Comparison of ENCODE assay signal across 8 cellular contexts in genomic region chr19:3969435-3970312, GRCh38. TPM values are rescaled to one million over a fixed set of nuclear protein-coding genes. Genes with fewer than 3 reads are reported as not detected.
DNase-seq lines count a peak whose midpoint lies in the region; ATAC-seq and TF ChIP-seq lines count a peak whose summit lies in the region.

No MANE protein-coding gene starts in this region.

- H3K4me1 Mint-ChIP-seq in type B pancreatic cell (ENCODE audit: unreplicated experiment), result peaks cover 27% of the 10 kb centered on the region

- H3F3A ChIP-seq in MM.1S (ENCODE audit: insufficient read depth, low read length), result peaks cover 16% of the 10 kb centered on the region

- no peaks in the 10 kb centered on the region for H3K36me3 ChIP-seq in MM.1S (replicated peaks; ENCODE audit: insufficient read depth, low read length)

- 0 out of 2 replicates have a peak, but pooled peaks cover 4% of the 10 kb centered on the region for H3K4me1 ChIP-seq in MM.1S (ENCODE audit: low read length)

- H3K4me3 Mint-ChIP-seq in type B pancreatic cell, result peak overlapping the region; percentile 90

- no peaks in the 10 kb centered on the region for H3K27me3 Mint-ChIP-seq in type B pancreatic cell

- H3K9ac ChIP-seq in MM.1S (ENCODE audit: low read length), result peak overlapping the region; percentile 90; the same call in 1 of the 2 replicates

- H2AFZ ChIP-seq in MM.1S (ENCODE audit: low read length), result no peak overlapping the region

- in situ Hi-C loops in Caki2 (cut with HindIII; ENCODE audit: low pct_unique_long_range_greater_than_20kb, low sequenced_read_pairs), result no loop called here

- no peaks in the 10 kb centered on the region for H3K9me3 Mint-ChIP-seq in type B pancreatic cell

- H3K4me3 ChIP-seq in MM.1S (ENCODE audit: low read length), result peak overlapping the region; percentile 100
- H3K4me3 ChIP-seq in cardiac fibroblast (replicated peaks in 1 of 2; ENCODE audit: low read depth in 2 of 2, low read length in 2 of 2), result peak overlapping the region; percentile 87 to 99
- peak overlapping the region; percentile 97 for H3K4me3 ChIP-seq in lower leg skin (ENCODE audit: low read depth, poor library complexity, severe bottlenecking)

- intact Hi-C loops in lower leg skin (cut with DNase I; ENCODE audit: low total_unique reads), result no loop called here

- H3K27me3 ChIP-seq in MM.1S (replicated peaks; ENCODE audit: insufficient read depth, low read length), result no peaks in the 10 kb centered on the region

- 10 to 15% methylated on average over 23 of the region's 23 CpGs for WGBS in lower leg skin, 2 donors

- peak overlapping the region; percentile 94 for H3K27ac Mint-ChIP-seq in type B pancreatic cell

- H3K4me2 ChIP-seq in MM.1S (ENCODE audit: low read depth, low read length), result peak overlapping the region; percentile 62

- no peaks in the 10 kb centered on the region for H3K9me3 ChIP-seq in MM.1S (replicated peaks; ENCODE audit: insufficient read depth, low read length)

- no peak overlapping the region for H3K27ac ChIP-seq in MM.1S (ENCODE audit: low read length)

- no peaks in the 10 kb centered on the region for H4K20me1 ChIP-seq in MM.1S (ENCODE audit: insufficient read depth, low read length)

- H3K36me3 Mint-ChIP-seq in type B pancreatic cell, result peaks cover 14% of the 10 kb centered on the region

- no peak for TF ChIP-seq POLR2A in lower leg skin (IDR thresholded peaks at IDR 0.05)

- H3K79me2 ChIP-seq in MM.1S (ENCODE audit: low read length), result peaks cover 45% of the 10 kb centered on the region

- no peaks in the 10 kb centered on the region for H3K9me2 ChIP-seq in MM.1S (replicated peaks; ENCODE audit: insufficient read depth, low read length)

- DNase-seq in Caki2 (ENCODE audit: low read depth), result peak; percentile 81
- peak; percentile 5 for DNase-seq in MM.1S
- peak; percentile 79 to 92 for DNase-seq in cardiac fibroblast (ENCODE audit: low read depth in 2 of 2)
- DNase-seq in lower leg skin (ENCODE audit: low spot score in 2 of 2), result peak in 1 of 2 donors; percentile 31
- DNase-seq in type B pancreatic cell (ENCODE audit: extremely low spot score, unreplicated experiment), result no peak
- DNase-seq in NCI-H69 (lab: John Stamatoyannopoulos, UW), result no peak
- no peak for DNase-seq in NCI-H1092 (lab: John Stamatoyannopoulos, UW)

- ATAC-seq in GM19452 (IDR thresholded peaks at IDR 0.05; ENCODE audit: unreplicated experiment), result no peak

- no peak for TF ChIP-seq CTCF in MM.1S (IDR thresholded peaks at IDR 0.05; ENCODE audit: low read length)
- TF ChIP-seq CTCF in cardiac fibroblast (IDR thresholded peaks at IDR 0.05; ENCODE audit: low read depth, low read length), result peak; percentile 40
- TF ChIP-seq CTCF in lower leg skin (IDR thresholded peaks at IDR 0.05), result no peak
- TF ChIP-seq CTCF in type B pancreatic cell (conservative IDR thresholded peaks at IDR 0.05), result peak; percentile 44

RNA-seq across cellular contexts. Expression of gene DAPK3, which starts 1.2 kb away (rescaled TPM):
- 77.2 and 105 TPM in 2 replicates for total RNA-seq in Caki2 (2014; rRNA removed; shearing (Covaris generic); ENCODE audit: low replicate concordance)
- total RNA-seq in lower leg skin (10 to 100 TPM; 75.6 to 90.9 (median 82.2) TPM), type B pancreatic cell (ENCODE audit: low replicate concordance) (83.5 and 93.0 TPM in 2 replicates)

RNA-seq across cellular contexts. Expression of gene EEF2, which starts 15.6 kb away (rescaled TPM):
- total RNA-seq in Caki2 (2014; rRNA removed; shearing (Covaris generic); ENCODE audit: low replicate concordance), result 2,780 and 2,952 TPM in 2 replicates
- 1,000 to 10,000 TPM; 2,068 to 2,517 (median 2,443) TPM for total RNA-seq in lower leg skin
- total RNA-seq in type B pancreatic cell (ENCODE audit: low replicate concordance), result 2,827 and 2,929 TPM in 2 replicates

RNA-seq across cellular contexts. Expression of gene NMRK2, which starts 36.8 kb away (rescaled TPM):
- not detected in 2 replicates for total RNA-seq in Caki2 (2014; rRNA removed; shearing (Covaris generic); ENCODE audit: low replicate concordance)
- total RNA-seq in lower leg skin, result not detected
- 0.65 TPM in 1 of 2 replicates, not detected in the other for total RNA-seq in type B pancreatic cell (ENCODE audit: low replicate concordance)

RNA-seq across cellular contexts. Expression of gene PIAS4, which starts 37.9 kb away (rescaled TPM):
- 18.2 and 18.4 TPM in 2 replicates for total RNA-seq in Caki2 (2014; rRNA removed; shearing (Covaris generic); ENCODE audit: low replicate concordance)
- total RNA-seq in lower leg skin (10 to 100 TPM; 20.8 to 35.1 (median 26.9) TPM), type B pancreatic cell (ENCODE audit: low replicate concordance) (39.8 and 42.3 TPM in 2 replicates)

Comparison
In these comparisons a context has a peak if more than half of its experiments do, and no peak if none do; other contexts are left out.
1. DNase-seq: peak in Caki2 (single experiment), MM.1S (single experiment) and cardiac fibroblast (2 of 2); none in type B pancreatic cell (single experiment), NCI-H69 (single experiment) and NCI-H1092 (single experiment).
2. CTCF ChIP-seq: peak in cardiac fibroblast (single experiment) and type B pancreatic cell (single experiment); none in MM.1S (single experiment) and lower leg skin (0 of 3).
3. Peak in every context shown above with its lines, with median percentiles within 50 percentile points of each other: H3K4me3 ChIP-seq.